10 cellular contexts compared by ENCODE assay signal in genomic region chr2:219476605-219477578, GRCh38. TPM values are rescaled to one million over a fixed set of nuclear protein-coding genes. Genes with fewer than 3 reads are reported as not detected.
DNase-seq lines count a peak whose midpoint lies in the region; ATAC-seq and TF ChIP-seq lines count a peak whose summit lies in the region.
"Had no signal": no experiment of that assay in that cellular context is flagged by ENCODE, and none has a peak within 500 bp of the region (broad histone marks: within the 10 kb centered on the region; RNA-seq: fewer than 3 reads in every experiment).

No MANE protein-coding gene starts in this region.

- peaks cover 7% of the 10 kb centered on the region for H3K4me1 Mint-ChIP-seq in stimulated activated effector memory CD8-positive, alpha-beta T cell treated with anti-CD3 and anti-CD28 coated beads, Interleukin-12 subunit alpha, Interleukin-12 subunit beta, amount 100 ng/mL, for 72 hours
- H3K4me1 Mint-ChIP-seq: activated CD4-positive, alpha-beta T cell treated with anti-CD3 and anti-CD28 coated beads, Interleukin-2, amount 10 ng/mL, durations not matched to agents 24 days and 14 days had no signal

- no peaks in the 10 kb centered on the region for H3K9me3 Mint-ChIP-seq in stimulated activated effector memory CD8-positive, alpha-beta T cell treated with anti-CD3 and anti-CD28 coated beads, Interleukin-12 subunit alpha, Interleukin-12 subunit beta, amount 100 ng/mL, for 72 hours
- H3K9me3 Mint-ChIP-seq: activated CD4-positive, alpha-beta T cell treated with anti-CD3 and anti-CD28 coated beads, Interleukin-2, amount 10 ng/mL, durations not matched to agents 24 days and 14 days; activated naive CD4-positive, alpha-beta T cell treated with anti-CD3 and anti-CD28 coated beads, Interleukin-2, amount 10 ng/mL, durations not matched to agents 7 days and 5 days had no signal

- H3K36me3 Mint-ChIP-seq in stimulated activated effector memory CD8-positive, alpha-beta T cell treated with anti-CD3 and anti-CD28 coated beads, Interleukin-12 subunit alpha, Interleukin-12 subunit beta, amount 100 ng/mL, for 72 hours = no peaks in the 10 kb centered on the region
- H3K36me3 Mint-ChIP-seq: activated naive CD4-positive, alpha-beta T cell treated with anti-CD3 and anti-CD28 coated beads, Interleukin-2, amount 10 ng/mL, durations not matched to agents 7 days and 5 days had no signal

- H3K4me3 ChIP-seq in NT2/D1 (ENCODE audit: insufficient read length, low read depth) (peak overlapping the region; percentile 19), right atrium auricular region (no peak overlapping the region)
- H3K4me3 ChIP-seq: GM23248 had no signal

- H3K9me3 ChIP-seq in NT2/D1 (ENCODE audit: insufficient read depth, low read length) (no peaks in the 10 kb centered on the region), right atrium auricular region (no peaks in the 10 kb centered on the region)

- H3K27ac ChIP-seq in right atrium auricular region = peak overlapping the region; percentile 41 to 53
- H3K27ac ChIP-seq: GM23248 had no signal

- H3K4me3 Mint-ChIP-seq in stimulated activated effector memory CD8-positive, alpha-beta T cell treated with anti-CD3 and anti-CD28 coated beads, Interleukin-12 subunit alpha, Interleukin-12 subunit beta, amount 100 ng/mL, for 72 hours = peak overlapping the region; percentile 18
- H3K4me3 Mint-ChIP-seq: activated CD4-positive, alpha-beta T cell treated with anti-CD3 and anti-CD28 coated beads, Interleukin-2, amount 10 ng/mL, durations not matched to agents 24 days and 14 days; activated naive CD4-positive, alpha-beta T cell treated with anti-CD3 and anti-CD28 coated beads, Interleukin-2, amount 10 ng/mL, durations not matched to agents 7 days and 5 days had no signal

- H3K27me3 ChIP-seq in NT2/D1 (ENCODE audit: insufficient read depth, insufficient read length) (peaks cover 5% of the 10 kb centered on the region), right atrium auricular region (no peaks in the 10 kb centered on the region)

- H3K4me1 ChIP-seq in NT2/D1 (ENCODE audit: insufficient read depth, insufficient read length) (peaks cover 10% of the 10 kb centered on the region), right atrium auricular region (peaks cover 0 to 38% of the 10 kb centered on the region in 2 donors)

- peak overlapping the region; percentile 61 for H3K9ac ChIP-seq in NT2/D1 (ENCODE audit: insufficient read length, low read depth)
- H3K9ac ChIP-seq: GM23248 had no signal

- ATAC-seq in stimulated activated effector memory CD8-positive, alpha-beta T cell treated with anti-CD3 and anti-CD28 coated beads, Interleukin-12 subunit alpha, Interleukin-12 subunit beta, amount 100 ng/mL, for 72 hours = no peak
- ATAC-seq in HG02852 (IDR thresholded peaks at IDR 0.05; ENCODE audit: unreplicated experiment) = no peak

- TF ChIP-seq CTCF in right atrium auricular region (IDR thresholded peaks at IDR 0.05) = peak in 1 of 2 donors; percentile 4

- H3K36me3 ChIP-seq in NT2/D1 (ENCODE audit: insufficient read depth, insufficient read length, low read length) (peaks cover 54% of the 10 kb centered on the region), right atrium auricular region (peaks cover 62% of the 10 kb centered on the region)

- DNase-seq in NT2/D1 (ENCODE audit: low read depth, low spot score) (peak; percentile 74), right atrium auricular region (ENCODE audit: low spot score) (no peak), NCI-H774 (lab: John Stamatoyannopoulos, UW) (no peak), 8988T (no peak)
- no peak for DNase-seq in stimulated activated effector memory CD8-positive, alpha-beta T cell treated with anti-CD3 and anti-CD28 coated beads, Interleukin-12 subunit alpha, Interleukin-12 subunit beta, amount 100 ng/mL, for 72 hours (ENCODE audit: low spot score in 2 of 2)
- DNase-seq: NCI-H1436 treated with DMSO at 0.1 percent for 48 hours had no signal

- no peak overlapping the region for H3K27ac Mint-ChIP-seq in stimulated activated effector memory CD8-positive, alpha-beta T cell treated with anti-CD3 and anti-CD28 coated beads, Interleukin-12 subunit alpha, Interleukin-12 subunit beta, amount 100 ng/mL, for 72 hours
- H3K27ac Mint-ChIP-seq: activated CD4-positive, alpha-beta T cell treated with anti-CD3 and anti-CD28 coated beads, Interleukin-2, amount 10 ng/mL, durations not matched to agents 24 days and 14 days; activated naive CD4-positive, alpha-beta T cell treated with anti-CD3 and anti-CD28 coated beads, Interleukin-2, amount 10 ng/mL, durations not matched to agents 7 days and 5 days had no signal

RNA-seq across cellular contexts. Expression of gene GMPPA, which starts 21.8 kb away (rescaled TPM):
- 10 to 100 TPM; 21.6 to 23.3 TPM for total RNA-seq in right atrium auricular region

RNA-seq across cellular contexts. Expression of gene ASIC4, which starts 37.4 kb away (rescaled TPM):
- total RNA-seq in right atrium auricular region = not detected
- total RNA-seq: activated CD4-positive, alpha-beta T cell treated with anti-CD3 and anti-CD28 coated beads, Interleukin-2, amount 10 ng/mL, durations not matched to agents 24 days and 14 days had no signal

RNA-seq across cellular contexts. Expression of gene SPEG, which starts 42.2 kb away (rescaled TPM):
- total RNA-seq in right atrium auricular region = 10 to 100 TPM; 82.2 to 90.8 TPM

RNA-seq across cellular contexts. Expression of gene DES, which starts 58.7 kb away (rescaled TPM):
- over 10,000 TPM; 12,280 to 13,654 TPM for total RNA-seq in right atrium auricular region
- total RNA-seq: activated CD4-positive, alpha-beta T cell treated with anti-CD3 and anti-CD28 coated beads, Interleukin-2, amount 10 ng/mL, durations not matched to agents 24 days and 14 days had no signal
